ENCODE assay signal across 8 cellular contexts in genomic region chr1:235865565-235866206, GRCh38.
DNase-seq lines count a peak whose midpoint lies in the region; ATAC-seq, FAIRE-seq and TF ChIP-seq lines count a peak whose summit lies in the region.

No MANE protein-coding gene starts in this region.

- H3K4me1 Mint-ChIP-seq in stimulated activated memory B cell treated with anti-CD40 and anti-IgM and Interleukin-4, amounts not matched to agents 10 μg/mL and 1 μg/mL and 100 μg/mL, for 72 hours = peaks cover 58% of the 10 kb centered on the region

- H3K4me3 ChIP-seq in WI38 (ENCODE audit: low read depth, low read length) (peak overlapping the region; percentile 85), iPS-11a (ENCODE audit: low read depth, low read length) (peak overlapping the region; percentile 70)

- DNase-seq in GM13977 (ENCODE audit: low spot score) (no peak), urothelium cell line (ENCODE audit: low spot score) (no peak)

- no peaks in the 10 kb centered on the region for H3K9me3 Mint-ChIP-seq in stimulated activated memory B cell treated with anti-CD40 and anti-IgM and Interleukin-4, amounts not matched to agents 10 μg/mL and 1 μg/mL and 100 μg/mL, for 72 hours

- ATAC-seq in GM18498 (IDR thresholded peaks at IDR 0.05; ENCODE audit: unreplicated experiment) (peak; percentile 1), HG02798 (IDR thresholded peaks at IDR 0.05; ENCODE audit: poor library complexity, unreplicated experiment) (peak; percentile 0), HG03135 (IDR thresholded peaks at IDR 0.05; ENCODE audit: unreplicated experiment) (no peak)
- ATAC-seq in stimulated activated memory B cell treated with anti-CD40 and anti-IgM and Interleukin-4, amounts not matched to agents 10 μg/mL and 1 μg/mL and 100 μg/mL, for 72 hours = no peak

- no peaks in the 10 kb centered on the region for H3K27me3 Mint-ChIP-seq in stimulated activated memory B cell treated with anti-CD40 and anti-IgM and Interleukin-4, amounts not matched to agents 10 μg/mL and 1 μg/mL and 100 μg/mL, for 72 hours

- in situ Hi-C loops in GM13977 (cut with MboI; ENCODE audit: low pct_unique_long_range_greater_than_20kb, low sequenced_read_pairs, unreplicated experiment) = no loop called here

- peak overlapping the region; percentile 95 for H3K4me3 Mint-ChIP-seq in stimulated activated memory B cell treated with anti-CD40 and anti-IgM and Interleukin-4, amounts not matched to agents 10 μg/mL and 1 μg/mL and 100 μg/mL, for 72 hours

- TF ChIP-seq CTCF in WI38 (IDR thresholded peaks at IDR 0.05; ENCODE audit: low read depth, low read length) (no peak; the same call in none of the 2 replicates), GM13977 (IDR thresholded peaks at IDR 0.05; ENCODE audit: extremely low read depth, insufficient read depth, missing control alignments) (no peak)

- H3K36me3 Mint-ChIP-seq in stimulated activated memory B cell treated with anti-CD40 and anti-IgM and Interleukin-4, amounts not matched to agents 10 μg/mL and 1 μg/mL and 100 μg/mL, for 72 hours = peaks cover 15% of the 10 kb centered on the region

- no peak for FAIRE-seq in urothelium cell line (lab: Jason Lieb, UNC)

- peak overlapping the region; percentile 96 for H3K27ac Mint-ChIP-seq in stimulated activated memory B cell treated with anti-CD40 and anti-IgM and Interleukin-4, amounts not matched to agents 10 μg/mL and 1 μg/mL and 100 μg/mL, for 72 hours

Comparison
In these comparisons a context has a peak if more than half of its experiments do, and no peak if none do; other contexts are left out.
1. ATAC-seq: peak in GM18498 (single experiment) and HG02798 (single experiment); none in stimulated activated memory B cell treated with anti-CD40 and anti-IgM and Interleukin-4, amounts not matched to agents 10 μg/mL and 1 μg/mL and 100 μg/mL, for 72 hours (single experiment) and HG03135 (single experiment).